Comparison of ENCODE assay signal across 14 cellular contexts in the genomic region with DNA sequence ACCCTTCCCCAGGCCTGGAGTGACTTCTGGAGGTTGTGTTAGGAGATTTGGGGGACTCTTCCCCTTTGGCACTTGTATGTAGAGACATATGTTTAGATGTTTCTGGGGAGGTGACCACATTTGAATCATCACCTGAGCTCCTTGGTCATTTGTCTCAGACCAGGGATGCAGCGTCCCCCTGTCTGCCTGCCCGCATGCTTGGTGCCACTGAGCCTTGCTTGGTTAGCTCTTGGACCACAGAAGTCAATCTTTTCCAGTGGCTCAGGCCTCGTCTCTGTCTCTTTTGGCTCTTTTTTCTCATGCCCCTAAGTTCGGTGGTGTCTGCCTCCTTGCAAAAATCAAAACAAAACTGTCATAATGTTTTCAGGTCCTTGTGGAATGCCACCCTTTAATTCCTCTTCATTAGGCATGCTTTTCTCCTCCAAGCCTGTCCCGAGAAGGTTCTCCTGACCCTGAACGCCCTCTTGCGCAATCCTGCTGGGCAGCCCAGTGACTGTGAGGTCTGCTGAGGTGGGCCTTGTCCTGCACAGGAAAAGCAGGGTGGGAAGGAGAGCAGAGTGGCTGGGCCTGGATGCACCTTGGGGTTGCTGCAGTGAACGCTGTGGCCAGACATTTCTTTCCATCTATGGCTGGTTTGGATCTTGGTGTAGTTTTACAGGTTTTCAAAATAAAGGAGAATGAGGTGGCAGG. TPM values are rescaled to one million over a fixed set of nuclear protein-coding genes. Genes with fewer than 3 reads are reported as not detected.
DNase-seq lines count a peak whose midpoint lies in the region; ATAC-seq and TF ChIP-seq lines count a peak whose summit lies in the region.
"Had no signal": no experiment of that assay in that cellular context is flagged by ENCODE, and none has a peak within 500 bp of the region (broad histone marks: within the 10 kb centered on the region; RNA-seq: fewer than 3 reads in every experiment).

No MANE protein-coding gene starts in this region.

- no peak overlapping the region for H3K9ac ChIP-seq in mesenchymal stem cell (ENCODE audit: low read length)
- H3K9ac ChIP-seq: BLaER1 treated with 17β-estradiol and CSF1 and Interleukin-3, amounts not matched to agents 10 nM and 100 nM had no signal

- peak overlapping the region in 1 of 2 experiments; percentile 80 for H3K14ac ChIP-seq in mesenchymal stem cell (ENCODE audit: low read length in 2 of 2)

- peak overlapping the region in 1 of 2 experiments; percentile 47 for H3K23ac ChIP-seq in mesenchymal stem cell (ENCODE audit: low read length in 2 of 2)

- intact Hi-C loops in tibial artery (cut with DNase I; ENCODE audit: low total_unique reads): no loop called here

- H3K4me2 ChIP-seq in mesenchymal stem cell (ENCODE audit: low read length, poor library complexity, severe bottlenecking): no peak overlapping the region

- WGBS in mesenchymal stem cell: 69% methylated on average over 8 of the region's 8 CpGs

- H2AFZ ChIP-seq in mesenchymal stem cell (ENCODE audit: low read depth, low read length): no peak overlapping the region

- H2BK12ac ChIP-seq in mesenchymal stem cell (ENCODE audit: low read length in 2 of 2): peak overlapping the region; percentile 91 to 99

- H2BK5ac ChIP-seq in mesenchymal stem cell (ENCODE audit: low read depth, low read length, poor library complexity, severe bottlenecking): no peak overlapping the region

- peak overlapping the region; percentile 49 to 65 for H3K4ac ChIP-seq in mesenchymal stem cell (ENCODE audit: low read depth in 1 of 2, low read length in 2 of 2)

- H3K4me3 ChIP-seq in epithelial cell of proximal tubule (ENCODE audit: low read depth, low read length) (no peak overlapping the region), mesenchymal stem cell (ENCODE audit: insufficient read depth in 1 of 2, low read depth in 1 of 2, low read length in 2 of 2) (no peak overlapping the region), tibial artery (no peak overlapping the region)
- H3K4me3 ChIP-seq: BLaER1 treated with 17β-estradiol and CSF1 and Interleukin-3, amounts not matched to agents 10 nM and 100 nM; left lung had no signal

- no peaks in the 10 kb centered on the region for H3K27me3 ChIP-seq in mesenchymal stem cell (ENCODE audit: control insufficient read depth in 1 of 2, insufficient read depth in 1 of 2, low read length in 2 of 2)
- H3K27me3 ChIP-seq in tibial artery: no peaks in the 10 kb centered on the region
- H3K27me3 ChIP-seq: BLaER1 treated with 17β-estradiol and CSF1 and Interleukin-3, amounts not matched to agents 10 nM and 100 nM had no signal

- peaks cover 0 to 9% of the 10 kb centered on the region in 2 experiments for H3K36me3 ChIP-seq in mesenchymal stem cell (ENCODE audit: control insufficient read depth in 1 of 2, insufficient read depth in 2 of 2, low read depth in 1 of 2, low read length in 2 of 2)
- no peaks in the 10 kb centered on the region for H3K36me3 ChIP-seq in tibial artery
- H3K36me3 ChIP-seq: BLaER1 treated with 17β-estradiol and CSF1 and Interleukin-3, amounts not matched to agents 10 nM and 100 nM; left lung had no signal

- peak overlapping the region; percentile 23 for H2AK5ac ChIP-seq in mesenchymal stem cell (ENCODE audit: low read length, severe bottlenecking)

- no peak for TF ChIP-seq CTCF in epithelial cell of proximal tubule (conservative IDR thresholded peaks at IDR 0.05; ENCODE audit: low read depth, low read length)
- TF ChIP-seq CTCF in tibial artery (IDR thresholded peaks at IDR 0.05): no peak

- H3K18ac ChIP-seq in mesenchymal stem cell (ENCODE audit: low read depth in 1 of 2, low read length in 2 of 2): peak overlapping the region; percentile 92 to 97

- no peaks in the 10 kb centered on the region for H3K9me3 ChIP-seq in mesenchymal stem cell (ENCODE audit: control insufficient read depth, low read length)
- no peaks in the 10 kb centered on the region for H3K9me3 ChIP-seq in tibial artery
- H3K9me3 ChIP-seq: left lung had no signal

- H4K91ac ChIP-seq in mesenchymal stem cell (ENCODE audit: low read length): peak overlapping the region; percentile 87

- H2BK120ac ChIP-seq in mesenchymal stem cell (ENCODE audit: low read depth, low read length): peak overlapping the region; percentile 76

- H3K27ac ChIP-seq in mesenchymal stem cell (ENCODE audit: low read length, poor library complexity, severe bottlenecking): no peak overlapping the region
- peak overlapping the region in 1 of 2 donors; percentile 18 for H3K27ac ChIP-seq in tibial artery
- H3K27ac ChIP-seq: BLaER1 treated with 17β-estradiol and CSF1 and Interleukin-3, amounts not matched to agents 10 nM and 100 nM; HL-60; left lung had no signal

- DNase-seq in M059J (ENCODE audit: low read depth) (peak; percentile 43), epithelial cell of proximal tubule (ENCODE audit: low read depth) (peak; percentile 6), mesenchymal stem cell (peak; percentile 64), tibial artery (peak; percentile 75 to 79), iPS-NIHi7 (ENCODE audit: extremely low spot score) (no peak)
- DNase-seq in stimulated activated CD4-positive, alpha-beta T cell treated with anti-CD3 and anti-CD28 coated beads, Interleukin-4, amount 100 ng/mL, for 24 hours: no peak
- DNase-seq: DMS153; naive thymus-derived CD4-positive, alpha-beta T cell; NCI-H510A had no signal

- peak overlapping the region; percentile 95 for H2BK15ac ChIP-seq in mesenchymal stem cell (ENCODE audit: low read depth, poor library complexity, severe bottlenecking)

- no peak for ATAC-seq in GM18868 (IDR thresholded peaks at IDR 0.05; ENCODE audit: unreplicated experiment)
- ATAC-seq: left lung; naive thymus-derived CD4-positive, alpha-beta T cell had no signal

- peaks cover 49% of the 10 kb centered on the region for H3K79me1 ChIP-seq in mesenchymal stem cell (replicated peaks; ENCODE audit: low read length, poor library complexity, severe bottlenecking)

- peak overlapping the region; percentile 72 for H4K8ac ChIP-seq in mesenchymal stem cell (ENCODE audit: low read length)

- H3K4me1 ChIP-seq in mesenchymal stem cell (ENCODE audit: control insufficient read depth, insufficient read depth, low read depth, low read length): peaks cover 42% of the 10 kb centered on the region
- H3K4me1 ChIP-seq in tibial artery: peaks cover 0 to 62% (median 52%) of the 10 kb centered on the region in 4 donors

RNA-seq across cellular contexts. Expression of gene GLI2, which starts 24.9 kb away (rescaled TPM):
- total RNA-seq in M059J (2014; rRNA removed; shearing (Covaris generic)): 0.76 and 4.3 TPM in 2 replicates
- total RNA-seq in epithelial cell of proximal tubule: 3.8 and 4.0 TPM in 2 replicates
- polyA plus RNA-seq in mesenchymal stem cell (2013, experiment 1 of 2): 28.9 TPM
- 29.5 TPM for polyA plus RNA-seq in mesenchymal stem cell (2013, experiment 2 of 2)
- total RNA-seq: activated CD8-positive, alpha-beta memory T cell treated with anti-CD3 and anti-CD28 coated beads for 36 hours had no signal
- polyA plus RNA-seq: naive thymus-derived CD4-positive, alpha-beta T cell had no signal

Comparison
In these comparisons a context has a peak if more than half of its experiments do, and no peak if none do; other contexts are left out.
1. DNase-seq: peak in M059J (single experiment), epithelial cell of proximal tubule (single experiment), mesenchymal stem cell (single experiment) and tibial artery (2 of 2); none in stimulated activated CD4-positive, alpha-beta T cell treated with anti-CD3 and anti-CD28 coated beads, Interleukin-4, amount 100 ng/mL, for 24 hours (single experiment) and iPS-NIHi7 (single experiment).